16 cellular contexts compared by ENCODE assay signal in the genomic region with DNA sequence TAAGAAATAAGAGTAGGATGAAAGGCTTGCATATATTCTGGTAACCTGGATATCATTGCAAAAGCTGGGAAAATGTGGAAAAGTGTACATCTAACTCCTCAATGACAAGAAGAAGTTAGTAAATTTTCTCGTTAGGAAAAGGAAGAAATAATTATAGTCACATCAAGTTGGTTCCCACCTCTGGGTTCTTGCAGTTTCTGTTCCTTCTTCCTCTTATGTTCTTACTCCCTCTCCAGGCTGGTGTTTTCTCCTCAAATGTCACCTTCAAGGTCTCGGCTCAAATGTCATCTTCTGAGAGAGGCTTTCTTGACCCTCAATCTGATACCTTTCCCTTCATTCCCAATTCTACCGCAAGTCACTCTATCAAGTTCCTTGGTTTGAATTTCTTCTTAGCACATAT.
DNase-seq lines count a peak whose midpoint lies in the region; ATAC-seq and TF ChIP-seq lines count a peak whose summit lies in the region.
"Had no signal": no experiment of that assay in that cellular context is flagged by ENCODE, and none has a peak within 500 bp of the region (broad histone marks: within the 10 kb centered on the region; RNA-seq: fewer than 3 reads in every experiment).

No MANE protein-coding gene starts in this region.

- ATAC-seq in activated CD8-positive, alpha-beta memory T cell treated with anti-CD3 and anti-CD28 coated beads, Interleukin-2, amount 10 ng/mL, durations not matched to agents 7 days and 5 days, result no peak
- ATAC-seq in HG02642 (IDR thresholded peaks at IDR 0.05; ENCODE audit: poor library complexity, unreplicated experiment) (peak; percentile 44), lower lobe of right lung (no peak)
- peak; percentile 81 for ATAC-seq in stimulated activated memory B cell treated with anti-CD40 and anti-IgM and Interleukin-4, amounts not matched to agents 10 μg/mL and 1 μg/mL and 100 μg/mL, for 72 hours
- ATAC-seq: A549 had no signal

- H3K27ac Mint-ChIP-seq in activated CD8-positive, alpha-beta memory T cell treated with anti-CD3 and anti-CD28 coated beads, Interleukin-2, amount 10 ng/mL, durations not matched to agents 7 days and 5 days, result peak overlapping the region; percentile 54
- peak overlapping the region; percentile 75 for H3K27ac Mint-ChIP-seq in stimulated activated memory B cell treated with anti-CD40 and anti-IgM and Interleukin-4, amounts not matched to agents 10 μg/mL and 1 μg/mL and 100 μg/mL, for 72 hours

- H3K36me3 Mint-ChIP-seq in activated CD8-positive, alpha-beta memory T cell treated with anti-CD3 and anti-CD28 coated beads, Interleukin-2, amount 10 ng/mL, durations not matched to agents 7 days and 5 days, result peaks cover 78% of the 10 kb centered on the region
- H3K36me3 Mint-ChIP-seq in stimulated activated memory B cell treated with anti-CD40 and anti-IgM and Interleukin-4, amounts not matched to agents 10 μg/mL and 1 μg/mL and 100 μg/mL, for 72 hours, result peaks cover 49% of the 10 kb centered on the region

- H3K4me3 ChIP-seq in lower lobe of right lung (no peak overlapping the region), SJCRH30 (no peak overlapping the region)
- H3K4me3 ChIP-seq: A549, cardiac muscle cell, vagina had no signal

- TF ChIP-seq CTCF in lower lobe of right lung (IDR thresholded peaks at IDR 0.05), result no peak

- CTCF ChIA-PET in activated CD8-positive, alpha-beta memory T cell treated with anti-CD3 and anti-CD28 coated beads, Interleukin-2, amount 10 ng/mL, durations not matched to agents 7 days and 5 days (lab: Charles Lee), result interaction anchor here (1.3 to 3.6 kb wide), 3 partner anchors 9 to 127 kb away, joined by 4 to 13 read pairs (median 7); a partner anchor contains a TSS

- DNase-seq in activated CD8-positive, alpha-beta memory T cell treated with anti-CD3 and anti-CD28 coated beads, Interleukin-2, amount 10 ng/mL, durations not matched to agents 7 days and 5 days, result no peak
- no peak for DNase-seq in activated CD8-positive, alpha-beta memory T cell treated with anti-CD3 and anti-CD28 coated beads, Interleukin-2, amount 50 U/mL, for 4 hours
- peak; percentile 61 for DNase-seq in NOMO-1 treated with DMSO at 0.1 percent for 48 hours (lab: John Stamatoyannopoulos, UW; ENCODE audit: unreplicated experiment)
- DNase-seq in NCI-H1048 (lab: John Stamatoyannopoulos, UW), result no peak
- no peak for DNase-seq in lower lobe of right lung
- DNase-seq in SJCRH30, result no peak
- DNase-seq: activated CD4-positive, alpha-beta T cell treated with anti-CD3 and anti-CD28 coated beads, Interleukin-2, amount 50 U/mL, for 4 hours; activated naive CD4-positive, alpha-beta T cell; DMS153; hypothalamus; NCI-H187 had no signal

- H3K27me3 Mint-ChIP-seq in activated CD8-positive, alpha-beta memory T cell treated with anti-CD3 and anti-CD28 coated beads, Interleukin-2, amount 10 ng/mL, durations not matched to agents 7 days and 5 days, result no peaks in the 10 kb centered on the region
- H3K27me3 Mint-ChIP-seq in stimulated activated memory B cell treated with anti-CD40 and anti-IgM and Interleukin-4, amounts not matched to agents 10 μg/mL and 1 μg/mL and 100 μg/mL, for 72 hours, result no peaks in the 10 kb centered on the region

- intact Hi-C loops in lower lobe of right lung (cut with DNase I), result no loop called here

- H3K27me3 ChIP-seq in lower lobe of right lung (ENCODE audit: low read depth) (no peaks in the 10 kb centered on the region), SJCRH30 (no peaks in the 10 kb centered on the region)
- H3K27me3 ChIP-seq: cardiac muscle cell, vagina had no signal

- H3K9me3 ChIP-seq in lower lobe of right lung (no peaks in the 10 kb centered on the region), SJCRH30 (replicated peaks) (no peaks in the 10 kb centered on the region)
- H3K9me3 ChIP-seq: A549, vagina had no signal

- H3K4me1 ChIP-seq in lower lobe of right lung (peaks cover 17% of the 10 kb centered on the region), SJCRH30 (peaks cover 20% of the 10 kb centered on the region)
- H3K4me1 ChIP-seq: A549, vagina had no signal

- H3K4me1 Mint-ChIP-seq in activated CD8-positive, alpha-beta memory T cell treated with anti-CD3 and anti-CD28 coated beads, Interleukin-2, amount 10 ng/mL, durations not matched to agents 7 days and 5 days, result peaks cover 58% of the 10 kb centered on the region
- H3K4me1 Mint-ChIP-seq in stimulated activated memory B cell treated with anti-CD40 and anti-IgM and Interleukin-4, amounts not matched to agents 10 μg/mL and 1 μg/mL and 100 μg/mL, for 72 hours, result peaks cover 67% of the 10 kb centered on the region

- no peaks in the 10 kb centered on the region for H3K36me3 ChIP-seq in lower lobe of right lung
- no peaks in the 10 kb centered on the region for H3K36me3 ChIP-seq in SJCRH30
- H3K36me3 ChIP-seq: cardiac muscle cell, vagina had no signal

- no peak overlapping the region for H3K4me3 Mint-ChIP-seq in activated CD8-positive, alpha-beta memory T cell treated with anti-CD3 and anti-CD28 coated beads, Interleukin-2, amount 10 ng/mL, durations not matched to agents 7 days and 5 days
- peak overlapping the region; percentile 33 for H3K4me3 Mint-ChIP-seq in stimulated activated memory B cell treated with anti-CD40 and anti-IgM and Interleukin-4, amounts not matched to agents 10 μg/mL and 1 μg/mL and 100 μg/mL, for 72 hours

- H3K9me3 Mint-ChIP-seq in activated CD8-positive, alpha-beta memory T cell treated with anti-CD3 and anti-CD28 coated beads, Interleukin-2, amount 10 ng/mL, durations not matched to agents 7 days and 5 days (ENCODE audit: low read depth), result no peaks in the 10 kb centered on the region
- peaks cover 3% of the 10 kb centered on the region for H3K9me3 Mint-ChIP-seq in stimulated activated memory B cell treated with anti-CD40 and anti-IgM and Interleukin-4, amounts not matched to agents 10 μg/mL and 1 μg/mL and 100 μg/mL, for 72 hours

- H3K27ac ChIP-seq in lower lobe of right lung, result no peak overlapping the region
- no peak overlapping the region for H3K27ac ChIP-seq in SJCRH30
- H3K27ac ChIP-seq: A549, cardiac muscle cell, vagina had no signal

Comparison
In these comparisons a context has a peak if more than half of its experiments do, and no peak if none do; other contexts are left out.
1. ATAC-seq: peak in HG02642 (single experiment) and stimulated activated memory B cell treated with anti-CD40 and anti-IgM and Interleukin-4, amounts not matched to agents 10 μg/mL and 1 μg/mL and 100 μg/mL, for 72 hours (single experiment); none in activated CD8-positive, alpha-beta memory T cell treated with anti-CD3 and anti-CD28 coated beads, Interleukin-2, amount 10 ng/mL, durations not matched to agents 7 days and 5 days (single experiment) and lower lobe of right lung (0 of 2).